11 cellular contexts compared by ENCODE assay signal in genomic region chr6:31499648-31500047, GRCh38. TPM values are rescaled to one million over a fixed set of nuclear protein-coding genes. Genes with fewer than 3 reads are reported as not detected.
DNase-seq lines count a peak whose midpoint lies in the region; ATAC-seq and TF ChIP-seq lines count a peak whose summit lies in the region.
"Not testable (repeated sequence)": the region's sequence is repeated elsewhere in the genome, so short reads cannot be mapped to it uniquely, and the experiment has no call there.
"Had no signal": no experiment of that assay in that cellular context is flagged by ENCODE, and none has a peak within 500 bp of the region (broad histone marks: within the 10 kb centered on the region; RNA-seq: fewer than 3 reads in every experiment).

No MANE protein-coding gene starts in this region.

- not testable (repeated sequence) for DNase-seq in WTC11 (ENCODE audit: low spot score); activated T-helper 1 cell treated with anti-CD3 and anti-CD28 coated beads, Interleukin-12 subunit alpha, Interleukin-12 subunit beta, Interleukin-2, Interleukin-4 antibody, amounts not matched to agents 30 ng/mL and 10 ng/mL and 1 ng/mL, durations not matched to agents 14 hours and 24 hours and 36 hours (ENCODE audit: low spot score); central memory CD8-positive, alpha-beta T cell (ENCODE audit: low spot score in 2 of 2); memory B cell (ENCODE audit: low spot score in 2 of 2)

- CTCF ChIA-PET in WTC11 (lab: Charles Lee): interaction anchor here (1.4 kb wide), 1 partner anchor 81 kb away, joined by 9 read pairs; no protein-coding TSS in a partner anchor

- not testable (repeated sequence) for H3K27ac ChIP-seq in BLaER1

- peaks cover 61% of the 10 kb centered on the region for H4K20me1 ChIP-seq in BLaER1

- H3K27ac Mint-ChIP-seq in IgD-negative memory B cell, WTC11: not testable (repeated sequence)
- peak overlapping the region; percentile 36 for H3K27ac Mint-ChIP-seq in activated T-helper 1 cell treated with anti-CD3 and anti-CD28 coated beads, Interleukin-12 subunit alpha, Interleukin-12 subunit beta, Interleukin-2, Interleukin-4 antibody, amounts not matched to agents 30 ng/mL and 10 ng/mL and 1 ng/mL, durations not matched to agents 14 hours and 24 hours and 36 hours
- H3K27ac Mint-ChIP-seq in central memory CD8-positive, alpha-beta T cell (ENCODE audit: low read depth): peak overlapping the region; percentile 86
- peak overlapping the region; percentile 13 for H3K27ac Mint-ChIP-seq in memory B cell
- peak overlapping the region; percentile 39 for H3K27ac Mint-ChIP-seq in stimulated activated memory B cell treated with anti-CD40 and anti-IgM and Interleukin-4, amounts not matched to agents 10 μg/mL and 1 μg/mL and 100 μg/mL, for 72 hours

- not testable (repeated sequence) for H3K36me3 ChIP-seq in BLaER1; ES-I3 (ENCODE audit: insufficient read depth, low read length)

- H3K9me3 ChIP-seq in BLaER1; ES-I3 (ENCODE audit: control insufficient read depth, insufficient read depth, low read length): not testable (repeated sequence)

- POLR2A ChIA-PET in WTC11 (lab: Charles Lee): not testable (repeated sequence)

- TF ChIP-seq CTCF in WTC11 (IDR thresholded peaks at IDR 0.05): not testable (repeated sequence)

- H3K4me1 Mint-ChIP-seq in IgD-negative memory B cell: peaks cover 48 to 58% (median 50%) of the 10 kb centered on the region in 3 donors
- peaks cover 47% of the 10 kb centered on the region for H3K4me1 Mint-ChIP-seq in WTC11
- peaks cover 67% of the 10 kb centered on the region for H3K4me1 Mint-ChIP-seq in activated T-helper 1 cell treated with anti-CD3 and anti-CD28 coated beads, Interleukin-12 subunit alpha, Interleukin-12 subunit beta, Interleukin-2, Interleukin-4 antibody, amounts not matched to agents 30 ng/mL and 10 ng/mL and 1 ng/mL, durations not matched to agents 14 hours and 24 hours and 36 hours (ENCODE audit: low read depth)
- H3K4me1 Mint-ChIP-seq in central memory CD8-positive, alpha-beta T cell: peaks cover 83% of the 10 kb centered on the region
- peaks cover 47% of the 10 kb centered on the region for H3K4me1 Mint-ChIP-seq in memory B cell
- peaks cover 76% of the 10 kb centered on the region for H3K4me1 Mint-ChIP-seq in stimulated activated memory B cell treated with anti-CD40 and anti-IgM and Interleukin-4, amounts not matched to agents 10 μg/mL and 1 μg/mL and 100 μg/mL, for 72 hours

- intact Hi-C loops in activated T-helper 1 cell treated with anti-CD3 and anti-CD28 coated beads, Interleukin-12 subunit alpha, Interleukin-12 subunit beta, Interleukin-2, Interleukin-4 antibody, amounts not matched to agents 30 ng/mL and 10 ng/mL and 1 ng/mL, durations not matched to agents 14 hours and 24 hours and 36 hours (cut with micrococcal nuclease): loop anchor here (2.0 to 10.0 kb wide), 3 partner anchors 303 to 398 kb away; partner anchors contain the start of genes EHMT2 and HSPA1B

- H3K4me3 Mint-ChIP-seq in IgD-negative memory B cell (peak overlapping the region in 3 of 4 donors; percentile 79 to 82 (median 79)), WTC11 (peak overlapping the region; percentile 100), memory B cell (peak overlapping the region; percentile 87)
- peak overlapping the region; percentile 87 for H3K4me3 Mint-ChIP-seq in activated T-helper 1 cell treated with anti-CD3 and anti-CD28 coated beads, Interleukin-12 subunit alpha, Interleukin-12 subunit beta, Interleukin-2, Interleukin-4 antibody, amounts not matched to agents 30 ng/mL and 10 ng/mL and 1 ng/mL, durations not matched to agents 14 hours and 24 hours and 36 hours
- H3K4me3 Mint-ChIP-seq in central memory CD8-positive, alpha-beta T cell: peak overlapping the region; percentile 86
- H3K4me3 Mint-ChIP-seq in stimulated activated memory B cell treated with anti-CD40 and anti-IgM and Interleukin-4, amounts not matched to agents 10 μg/mL and 1 μg/mL and 100 μg/mL, for 72 hours: peak overlapping the region; percentile 75

- not testable (repeated sequence) for H3K9ac ChIP-seq in BLaER1
- peak overlapping the region; percentile 81; the same call in 1 of the 2 replicates for H3K9ac ChIP-seq in ES-I3 (ENCODE audit: low read depth, low read length)

- H3K27me3 Mint-ChIP-seq in IgD-negative memory B cell; activated T-helper 1 cell treated with anti-CD3 and anti-CD28 coated beads, Interleukin-12 subunit alpha, Interleukin-12 subunit beta, Interleukin-2, Interleukin-4 antibody, amounts not matched to agents 30 ng/mL and 10 ng/mL and 1 ng/mL, durations not matched to agents 14 hours and 24 hours and 36 hours (ENCODE audit: insufficient read depth); central memory CD8-positive, alpha-beta T cell; memory B cell; stimulated activated memory B cell treated with anti-CD40 and anti-IgM and Interleukin-4, amounts not matched to agents 10 μg/mL and 1 μg/mL and 100 μg/mL, for 72 hours: not testable (repeated sequence)
- peaks cover 28% of the 10 kb centered on the region for H3K27me3 Mint-ChIP-seq in WTC11 (ENCODE audit: low read depth)

- not testable (repeated sequence) for H3K27me3 ChIP-seq in BLaER1

- H3K36me3 Mint-ChIP-seq in IgD-negative memory B cell; WTC11; activated T-helper 1 cell treated with anti-CD3 and anti-CD28 coated beads, Interleukin-12 subunit alpha, Interleukin-12 subunit beta, Interleukin-2, Interleukin-4 antibody, amounts not matched to agents 30 ng/mL and 10 ng/mL and 1 ng/mL, durations not matched to agents 14 hours and 24 hours and 36 hours (ENCODE audit: low read depth); memory B cell; stimulated activated memory B cell treated with anti-CD40 and anti-IgM and Interleukin-4, amounts not matched to agents 10 μg/mL and 1 μg/mL and 100 μg/mL, for 72 hours: not testable (repeated sequence)
- peaks cover 11% of the 10 kb centered on the region for H3K36me3 Mint-ChIP-seq in central memory CD8-positive, alpha-beta T cell (ENCODE audit: insufficient read depth)

- H3K4me1 ChIP-seq in BLaER1: peaks cover 32% of the 10 kb centered on the region
- not testable (repeated sequence) for H3K4me1 ChIP-seq in ES-I3 (ENCODE audit: insufficient read depth, low read length)

- not testable (repeated sequence) for H3K4me3 ChIP-seq in BLaER1

- peak overlapping the region; percentile 61; the same call in 1 of the 2 replicates for H3K4me2 ChIP-seq in BLaER1

- ATAC-seq in WTC11; central memory CD8-positive, alpha-beta T cell (replicated peaks; ENCODE audit: extremely low read depth, poor library complexity, severe bottlenecking); memory B cell (ENCODE audit: low read depth); stimulated activated memory B cell treated with anti-CD40 and anti-IgM and Interleukin-4, amounts not matched to agents 10 μg/mL and 1 μg/mL and 100 μg/mL, for 72 hours: not testable (repeated sequence)

- not testable (repeated sequence) for H3K9me3 Mint-ChIP-seq in IgD-negative memory B cell; WTC11; activated T-helper 1 cell treated with anti-CD3 and anti-CD28 coated beads, Interleukin-12 subunit alpha, Interleukin-12 subunit beta, Interleukin-2, Interleukin-4 antibody, amounts not matched to agents 30 ng/mL and 10 ng/mL and 1 ng/mL, durations not matched to agents 14 hours and 24 hours and 36 hours; central memory CD8-positive, alpha-beta T cell; memory B cell; stimulated activated memory B cell treated with anti-CD40 and anti-IgM and Interleukin-4, amounts not matched to agents 10 μg/mL and 1 μg/mL and 100 μg/mL, for 72 hours

RNA-seq across cellular contexts. Expression of gene MICB, which starts 1.7 kb away (rescaled TPM):
- 9.3 TPM for polyA plus RNA-seq in IgD-negative memory B cell
- total RNA-seq in WTC11 (2021): 26.9 to 37.0 TPM (median 27.0 TPM) in 3 replicates
- 36.1 and 37.5 TPM in 2 replicates for total RNA-seq in activated T-helper 1 cell treated with anti-CD3 and anti-CD28 coated beads, Interleukin-12 subunit alpha, Interleukin-12 subunit beta, Interleukin-2, Interleukin-4 antibody, amounts not matched to agents 30 ng/mL and 10 ng/mL and 1 ng/mL, durations not matched to agents 14 hours and 24 hours and 36 hours

RNA-seq across cellular contexts. Expression of gene MCCD1, which starts 29.1 kb away (rescaled TPM):
- polyA plus RNA-seq in IgD-negative memory B cell: not detected
- total RNA-seq in WTC11 (2021): not detected in 3 replicates
- total RNA-seq in activated T-helper 1 cell treated with anti-CD3 and anti-CD28 coated beads, Interleukin-12 subunit alpha, Interleukin-12 subunit beta, Interleukin-2, Interleukin-4 antibody, amounts not matched to agents 30 ng/mL and 10 ng/mL and 1 ng/mL, durations not matched to agents 14 hours and 24 hours and 36 hours: not detected in 2 replicates
- total RNA-seq: HT-29, M059J, SJSA1 had no signal

RNA-seq across cellular contexts. Expression of gene DDX39B, which starts 42.2 kb away (rescaled TPM):
- 89.4 TPM for polyA plus RNA-seq in IgD-negative memory B cell
- 704 to 738 TPM (median 712 TPM) in 3 replicates for total RNA-seq in WTC11 (2021)
- 628 and 637 TPM in 2 replicates for total RNA-seq in activated T-helper 1 cell treated with anti-CD3 and anti-CD28 coated beads, Interleukin-12 subunit alpha, Interleukin-12 subunit beta, Interleukin-2, Interleukin-4 antibody, amounts not matched to agents 30 ng/mL and 10 ng/mL and 1 ng/mL, durations not matched to agents 14 hours and 24 hours and 36 hours

RNA-seq across cellular contexts. Expression of gene ATP6V1G2, which starts 46.8 kb away (rescaled TPM):
- polyA plus RNA-seq in IgD-negative memory B cell: 0.53 TPM
- total RNA-seq in WTC11 (2021): 2.7 to 4.1 TPM (median 4.0 TPM) in 3 replicates
- total RNA-seq in activated T-helper 1 cell treated with anti-CD3 and anti-CD28 coated beads, Interleukin-12 subunit alpha, Interleukin-12 subunit beta, Interleukin-2, Interleukin-4 antibody, amounts not matched to agents 30 ng/mL and 10 ng/mL and 1 ng/mL, durations not matched to agents 14 hours and 24 hours and 36 hours: 1.2 and 1.4 TPM in 2 replicates
- total RNA-seq: HT-29 had no signal

RNA-seq across cellular contexts. Expression of gene NFKBIL1, which starts 47.8 kb away (rescaled TPM):
- 11.5 TPM for polyA plus RNA-seq in IgD-negative memory B cell
- total RNA-seq in WTC11 (2021): 14.9 to 19.5 TPM (median 17.1 TPM) in 3 replicates
- total RNA-seq in activated T-helper 1 cell treated with anti-CD3 and anti-CD28 coated beads, Interleukin-12 subunit alpha, Interleukin-12 subunit beta, Interleukin-2, Interleukin-4 antibody, amounts not matched to agents 30 ng/mL and 10 ng/mL and 1 ng/mL, durations not matched to agents 14 hours and 24 hours and 36 hours: 18.2 and 18.9 TPM in 2 replicates
